In the genomic region with DNA sequence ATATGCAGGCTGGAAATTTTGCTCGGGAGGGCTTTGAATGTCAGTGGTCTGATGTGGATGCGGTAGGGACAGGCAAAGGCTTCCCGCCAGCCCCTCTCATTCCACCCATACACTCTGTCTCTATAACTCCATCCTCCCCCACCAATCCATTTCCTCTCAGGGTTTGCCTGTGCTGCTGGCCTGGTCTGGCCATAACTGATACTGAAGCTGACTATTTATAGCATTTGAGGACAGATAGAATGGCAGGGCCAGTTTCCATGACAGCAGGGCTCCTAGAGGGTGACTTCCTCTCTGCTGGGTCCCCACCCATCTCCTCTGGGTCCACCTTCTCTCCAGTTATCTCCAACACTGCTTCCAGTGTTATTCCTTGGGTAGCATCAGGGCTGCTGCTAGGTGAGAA, we compare ENCODE assay signal across 9 cellular contexts. TPM values are rescaled to one million over a fixed set of nuclear protein-coding genes. Genes with fewer than 3 reads are reported as not detected.
DNase-seq lines count a peak whose midpoint lies in the region; ATAC-seq and TF ChIP-seq lines count a peak whose summit lies in the region.
"Had no signal": no experiment of that assay in that cellular context is flagged by ENCODE, and none has a peak within 500 bp of the region (broad histone marks: within the 10 kb centered on the region; RNA-seq: fewer than 3 reads in every experiment).

No MANE protein-coding gene starts in this region.

- H3K9me3 ChIP-seq in MM.1S (replicated peaks; ENCODE audit: insufficient read depth, low read length), result no peaks in the 10 kb centered on the region

- intact Hi-C loops in sciatic nerve (cut with DNase I), result no loop called here

- H3K36me3 ChIP-seq in MM.1S (replicated peaks; ENCODE audit: insufficient read depth, low read length), result no peaks in the 10 kb centered on the region

- TF ChIP-seq CTCF in MM.1S (IDR thresholded peaks at IDR 0.05; ENCODE audit: low read length) (no peak), endothelial cell (IDR thresholded peaks at IDR 0.05; ENCODE audit: unreplicated experiment) (no peak)

- peak overlapping the region; percentile 37 for H2AFZ ChIP-seq in MM.1S (ENCODE audit: low read length)

- no peak overlapping the region for H3K9ac ChIP-seq in MM.1S (ENCODE audit: low read length)

- peaks cover 52% of the 10 kb centered on the region for H3K4me1 ChIP-seq in MM.1S (ENCODE audit: low read length)

- H3K9me2 ChIP-seq in MM.1S (replicated peaks; ENCODE audit: insufficient read depth, low read length), result no peaks in the 10 kb centered on the region

- H3K4me2 ChIP-seq in MM.1S (ENCODE audit: low read depth, low read length), result peak overlapping the region; percentile 37; the same call in 1 of the 2 replicates

- H3K4me3 ChIP-seq in MM.1S (ENCODE audit: low read length), result no peak overlapping the region

- H3K36me3 Mint-ChIP-seq in stimulated activated memory B cell treated with anti-CD40 and anti-IgM and Interleukin-4, amounts not matched to agents 10 μg/mL and 1 μg/mL and 100 μg/mL, for 72 hours, result no peaks in the 10 kb centered on the region
- no peaks in the 10 kb centered on the region for H3K36me3 Mint-ChIP-seq in endothelial cell (ENCODE audit: low read depth, unreplicated experiment)
- H3K36me3 Mint-ChIP-seq: activated CD4-positive, alpha-beta memory T cell treated with anti-CD3 and anti-CD28 coated beads for 36 hours had no signal

- no peaks in the 10 kb centered on the region for H4K20me1 ChIP-seq in MM.1S (ENCODE audit: insufficient read depth, low read length)

- DNase-seq in NOMO-1 treated with DMSO at 0.1 percent for 48 hours (lab: John Stamatoyannopoulos, UW; ENCODE audit: unreplicated experiment), result peak; percentile 14
- DNase-seq in NOMO-1 treated with dmso at 0.1 percent for 144 hours (lab: John Stamatoyannopoulos, UW; ENCODE audit: unreplicated experiment), result no peak
- DNase-seq in MM.1S, result peak; percentile 66
- no peak for DNase-seq in endothelial cell (ENCODE audit: low spot score)
- DNase-seq in SW480 (ENCODE audit: low spot score), result no peak
- DNase-seq in sciatic nerve (ENCODE audit: low spot score), result no peak
- DNase-seq: activated CD4-positive, alpha-beta memory T cell treated with anti-CD3 and anti-CD28 coated beads for 36 hours had no signal

- H3K27ac ChIP-seq in MM.1S (ENCODE audit: low read length), result peak overlapping the region; percentile 6; the same call in 1 of the 2 replicates

- no peaks in the 10 kb centered on the region for H3K27me3 Mint-ChIP-seq in stimulated activated memory B cell treated with anti-CD40 and anti-IgM and Interleukin-4, amounts not matched to agents 10 μg/mL and 1 μg/mL and 100 μg/mL, for 72 hours
- H3K27me3 Mint-ChIP-seq in endothelial cell (ENCODE audit: unreplicated experiment), result peaks cover 3% of the 10 kb centered on the region

- H3K4me1 Mint-ChIP-seq in stimulated activated memory B cell treated with anti-CD40 and anti-IgM and Interleukin-4, amounts not matched to agents 10 μg/mL and 1 μg/mL and 100 μg/mL, for 72 hours, result peaks cover 57% of the 10 kb centered on the region
- H3K4me1 Mint-ChIP-seq in endothelial cell (ENCODE audit: unreplicated experiment), result peaks cover 25% of the 10 kb centered on the region

- H3K27me3 ChIP-seq in MM.1S (replicated peaks; ENCODE audit: insufficient read depth, low read length), result no peaks in the 10 kb centered on the region

- H3K79me2 ChIP-seq in MM.1S (ENCODE audit: low read length), result no peaks in the 10 kb centered on the region

- no peak overlapping the region for H3K4me3 Mint-ChIP-seq in stimulated activated memory B cell treated with anti-CD40 and anti-IgM and Interleukin-4, amounts not matched to agents 10 μg/mL and 1 μg/mL and 100 μg/mL, for 72 hours
- no peak overlapping the region for H3K4me3 Mint-ChIP-seq in endothelial cell (ENCODE audit: unreplicated experiment)
- H3K4me3 Mint-ChIP-seq: activated CD4-positive, alpha-beta memory T cell treated with anti-CD3 and anti-CD28 coated beads for 36 hours had no signal

- H3F3A ChIP-seq in MM.1S (ENCODE audit: insufficient read depth, low read length), result peaks cover 38% of the 10 kb centered on the region

- ATAC-seq in HG02678 (IDR thresholded peaks at IDR 0.05; ENCODE audit: unreplicated experiment) (peak; percentile 37), sciatic nerve (no peak)
- no peak for ATAC-seq in stimulated activated memory B cell treated with anti-CD40 and anti-IgM and Interleukin-4, amounts not matched to agents 10 μg/mL and 1 μg/mL and 100 μg/mL, for 72 hours

- H3K27ac Mint-ChIP-seq in stimulated activated memory B cell treated with anti-CD40 and anti-IgM and Interleukin-4, amounts not matched to agents 10 μg/mL and 1 μg/mL and 100 μg/mL, for 72 hours, result peak overlapping the region; percentile 93
- no peak overlapping the region for H3K27ac Mint-ChIP-seq in endothelial cell (ENCODE audit: unreplicated experiment)
- H3K27ac Mint-ChIP-seq: activated CD4-positive, alpha-beta memory T cell treated with anti-CD3 and anti-CD28 coated beads for 36 hours had no signal

- H3K9me3 Mint-ChIP-seq in stimulated activated memory B cell treated with anti-CD40 and anti-IgM and Interleukin-4, amounts not matched to agents 10 μg/mL and 1 μg/mL and 100 μg/mL, for 72 hours, result no peaks in the 10 kb centered on the region
- H3K9me3 Mint-ChIP-seq in endothelial cell (ENCODE audit: unreplicated experiment), result no peaks in the 10 kb centered on the region
- H3K9me3 Mint-ChIP-seq: activated CD4-positive, alpha-beta memory T cell treated with anti-CD3 and anti-CD28 coated beads for 36 hours had no signal

RNA-seq across cellular contexts. Expression of gene PDLIM1, which starts 6.6 kb away (rescaled TPM):
- 125 TPM for total RNA-seq in endothelial cell (ENCODE audit: unreplicated experiment)
- 138 TPM for total RNA-seq in sciatic nerve

Comparison
In these comparisons a context has a peak if more than half of its experiments do, and no peak if none do; other contexts are left out.
1. DNase-seq: peak in NOMO-1 treated with DMSO at 0.1 percent for 48 hours (single experiment) and MM.1S (single experiment); none in NOMO-1 treated with dmso at 0.1 percent for 144 hours (single experiment), endothelial cell (single experiment), SW480 (single experiment) and sciatic nerve (single experiment).